25 cellular contexts compared by ENCODE assay signal in genomic region chr2:95068256-95068655, GRCh38. TPM values are rescaled to one million over a fixed set of nuclear protein-coding genes. Genes with fewer than 3 reads are reported as not detected.
"Had no signal": no experiment of that assay in that cellular context is flagged by ENCODE, and none has a peak within 500 bp of the region (broad histone marks: within the 10 kb centered on the region; RNA-seq: fewer than 3 reads in every experiment).

No MANE protein-coding gene starts in this region.

- H3K4me3 ChIP-seq: coronary artery, heart left ventricle, left lung, lower lobe of right lung, right atrium auricular region, tibial artery, upper lobe of left lung, vagina had no signal

- H3K36me3 ChIP-seq: heart left ventricle, left lung, lower lobe of right lung, right atrium auricular region, tibial artery, upper lobe of left lung, vagina had no signal

- ATAC-seq: esophagus mucosa; heart left ventricle; left lung; lower lobe of right lung; naive thymus-derived CD4-positive, alpha-beta T cell; stimulated activated effector memory CD8-positive, alpha-beta T cell treated with anti-CD3 and anti-CD28 coated beads, Interleukin-12 subunit alpha, Interleukin-12 subunit beta, amount 100 ng/mL, for 72 hours; stimulated activated naive CD8-positive, alpha-beta T cell treated with anti-CD3 and anti-CD28 coated beads, Interleukin-15, Interleukin-2, amounts not matched to agents 100 U/mL and 50 U/mL, for 24 hours had no signal

- DNase-seq: effector CD8-positive, alpha-beta T cell; heart left ventricle; hippocampal formation; kidney glomerular epithelial cell; left lung; lower lobe of right lung; naive thymus-derived CD4-positive, alpha-beta T cell; nephron progenitor cell; small intestine; stimulated activated CD4-positive, alpha-beta T cell treated with anti-CD3 and anti-CD28 coated beads, Interleukin-12 subunit alpha, Interleukin-12 subunit beta, amount 100 ng/mL, for 4 hours; stimulated activated naive CD8-positive, alpha-beta T cell treated with anti-CD3 and anti-CD28 coated beads, Interleukin-15, Interleukin-2, amounts not matched to agents 100 U/mL and 50 U/mL, for 24 hours; tibial artery had no signal

- H3K27me3 ChIP-seq: right atrium auricular region, upper lobe of left lung, vagina had no signal

- H3K4me1 ChIP-seq: heart left ventricle, left lung, lower lobe of right lung, right atrium auricular region, tibial artery, upper lobe of left lung, vagina had no signal

- H3K9me3 ChIP-seq: heart left ventricle, left lung, lower lobe of right lung, right atrium auricular region, tibial artery, upper lobe of left lung, vagina had no signal

- FAIRE-seq: endometrium, frontal cortex, small intestine had no signal

- H3K27ac ChIP-seq: coronary artery, heart left ventricle, left lung, lower lobe of right lung, right atrium auricular region, tibial artery, upper lobe of left lung, vagina had no signal

RNA-seq across cellular contexts. Expression of gene MAL, which starts 42.7 kb away (rescaled TPM):
- total RNA-seq: chondrocyte, dermis microvascular lymphatic vessel endothelial cell, fibroblast of lung, frontal cortex, glomerular endothelial cell, temporal lobe had no signal
- polyA plus RNA-seq: fibroblast of lung had no signal
